17 cellular contexts compared by ENCODE assay signal in the genomic region with DNA sequence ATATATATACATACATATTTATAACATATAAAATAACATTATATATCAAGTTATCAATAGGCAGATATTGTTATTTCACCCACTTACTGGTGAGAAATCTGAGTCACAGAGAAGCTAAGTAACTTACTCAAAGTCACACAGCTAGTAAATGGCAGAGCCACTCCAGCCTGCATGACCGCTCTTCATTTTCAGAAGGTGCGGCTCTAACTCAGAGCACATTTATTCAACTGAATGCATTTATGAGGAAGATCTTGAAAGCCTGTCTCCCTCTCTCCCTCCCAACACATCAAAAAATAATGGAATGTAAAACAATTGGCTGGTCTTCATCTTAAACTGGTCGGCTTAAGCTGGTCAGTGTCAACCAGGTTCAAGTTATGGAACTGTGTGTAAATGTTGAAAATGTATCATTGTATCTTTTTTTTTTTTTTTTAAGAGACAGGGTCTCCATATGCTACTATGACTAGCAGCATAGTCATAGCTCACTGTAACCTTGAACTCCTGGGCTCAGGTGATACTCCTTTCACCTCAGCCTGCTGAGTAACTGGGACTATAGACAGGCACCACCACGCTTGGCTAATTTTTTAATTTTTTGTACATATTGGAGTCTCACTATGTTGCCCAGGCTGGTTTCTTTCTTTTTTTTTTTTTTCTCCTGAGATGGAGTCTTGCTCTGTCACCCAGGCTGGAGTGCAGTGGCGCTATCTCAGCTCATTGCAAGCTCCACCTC.
DNase-seq lines count a peak whose midpoint lies in the region; ATAC-seq and TF ChIP-seq lines count a peak whose summit lies in the region.
"Had no signal": no experiment of that assay in that cellular context is flagged by ENCODE, and none has a peak within 500 bp of the region (broad histone marks: within the 10 kb centered on the region; RNA-seq: fewer than 3 reads in every experiment).

No MANE protein-coding gene starts in this region.

- DNase-seq in MCF 10A (ENCODE audit: unreplicated experiment): no peak
- no peak for DNase-seq in breast epithelium (ENCODE audit: low spot score in 2 of 2)
- no peak for DNase-seq in RWPE1 (ENCODE audit: low spot score)
- no peak for DNase-seq in trophoblast cell
- DNase-seq in NCI-H1694 treated with DMSO at 0.1 percent for 48 hours (lab: John Stamatoyannopoulos, UW): no peak
- DNase-seq: BE2C; CD8-positive, alpha-beta T cell; COR-L47; DND-41; GF-D8; H7 had no signal

- no peak for TF ChIP-seq POLR2A in breast epithelium (IDR thresholded peaks at IDR 0.05)
- no peak for TF ChIP-seq POLR2A in gastroesophageal sphincter (IDR thresholded peaks at IDR 0.05)

- no peak overlapping the region for H3K27ac ChIP-seq in breast epithelium
- H3K27ac ChIP-seq in DOHH2 (ENCODE audit: low read depth, low read length): peak overlapping the region; percentile 95
- peak overlapping the region; percentile 65; the same call in 1 of the 2 replicates for H3K27ac ChIP-seq in RWPE1
- no peak overlapping the region for H3K27ac ChIP-seq in trophoblast cell (ENCODE audit: low read depth, low read length)
- no peak overlapping the region for H3K27ac ChIP-seq in gastroesophageal sphincter
- H3K27ac ChIP-seq: C4-2B had no signal

- H3F3A ChIP-seq in DOHH2 (ENCODE audit: control insufficient read depth, insufficient read depth): peaks cover 46% of the 10 kb centered on the region

- no peak overlapping the region for H4K8ac ChIP-seq in trophoblast cell (ENCODE audit: low read depth, low read length)

- H2BK5ac ChIP-seq in trophoblast cell (ENCODE audit: low read depth, low read length, poor library complexity): no peak overlapping the region

- no TSS peak for BruUV-seq in MCF 10A (replicated peaks; lab: Mats Ljungman, UMichigan)

- no peak overlapping the region for H3K9ac ChIP-seq in trophoblast cell (ENCODE audit: low read length)

- peaks cover 27% of the 10 kb centered on the region for H3K4me1 Mint-ChIP-seq in MCF 10A (ENCODE audit: insufficient read depth, unreplicated experiment)

- H3K36me3 ChIP-seq in breast epithelium: no peaks in the 10 kb centered on the region
- peaks cover 3% of the 10 kb centered on the region for H3K36me3 ChIP-seq in DOHH2 (ENCODE audit: control insufficient read depth, low read length)
- H3K36me3 ChIP-seq in trophoblast cell (ENCODE audit: control insufficient read depth in 1 of 2, insufficient read depth in 2 of 2, low read length in 2 of 2): no peaks in the 10 kb centered on the region
- H3K36me3 ChIP-seq in gastroesophageal sphincter: no peaks in the 10 kb centered on the region
- H3K36me3 ChIP-seq: BE2C had no signal

- CTCF ChIA-PET in MCF 10A (lab: Yijun Ruan, JAX) (interaction anchor here (0.6 to 1.6 kb wide), 10 partner anchors 13 to 308 kb away, joined by 3 to 7 read pairs (median 4); a partner anchor contains a TSS), RWPE1 (lab: Yijun Ruan, JAX) (interaction anchor here (0.6 to 0.7 kb wide), 2 partner anchors 17 to 705 kb away, joined by 3 read pairs; no protein-coding TSS in a partner anchor)

- H3K79me2 ChIP-seq in DOHH2 (ENCODE audit: control insufficient read depth, low read length): no peaks in the 10 kb centered on the region
- peaks cover 2% of the 10 kb centered on the region for H3K79me2 ChIP-seq in trophoblast cell (ENCODE audit: control insufficient read depth, insufficient read depth, low read length, poor library complexity)

- H3K27me3 ChIP-seq in breast epithelium: no peaks in the 10 kb centered on the region
- no peaks in the 10 kb centered on the region for H3K27me3 ChIP-seq in DOHH2 (ENCODE audit: control insufficient read depth, low read length)
- no peaks in the 10 kb centered on the region for H3K27me3 ChIP-seq in trophoblast cell (ENCODE audit: insufficient read depth, low read length)
- H3K27me3 ChIP-seq in gastroesophageal sphincter: no peaks in the 10 kb centered on the region
- H3K27me3 ChIP-seq: BE2C had no signal

- H4K20me1 ChIP-seq in DOHH2 (ENCODE audit: control insufficient read depth, insufficient read depth, low read depth, low read length): no peaks in the 10 kb centered on the region

- no peak overlapping the region for H2AK5ac ChIP-seq in trophoblast cell (ENCODE audit: low read length)

- no peak overlapping the region for H3K14ac ChIP-seq in trophoblast cell (ENCODE audit: low read length)

- TF ChIP-seq EP300 in gastroesophageal sphincter (IDR thresholded peaks at IDR 0.05): no peak

- peaks cover 11% of the 10 kb centered on the region for H3K36me3 Mint-ChIP-seq in MCF 10A (ENCODE audit: insufficient read depth, unreplicated experiment)
- H3K36me3 Mint-ChIP-seq: IgD-negative memory B cell had no signal

- no peaks in the 10 kb centered on the region for H3K4me1 ChIP-seq in breast epithelium
- H3K4me1 ChIP-seq in DOHH2 (ENCODE audit: control insufficient read depth, low read length): peaks cover 80% of the 10 kb centered on the region
- peaks cover 10 to 14% of the 10 kb centered on the region in 2 experiments for H3K4me1 ChIP-seq in trophoblast cell (ENCODE audit: control insufficient read depth in 1 of 2, insufficient read depth in 2 of 2, low read length in 2 of 2)
- no peaks in the 10 kb centered on the region for H3K4me1 ChIP-seq in gastroesophageal sphincter
- H3K4me1 ChIP-seq: BE2C had no signal

- H3K4ac ChIP-seq in trophoblast cell (ENCODE audit: low read depth, low read length): no peak overlapping the region

- H2BK12ac ChIP-seq in trophoblast cell (ENCODE audit: low read length): peak overlapping the region; percentile 53

- no peak overlapping the region for H3K18ac ChIP-seq in trophoblast cell (ENCODE audit: low read length)

- POLR2A ChIA-PET in MCF 10A (lab: Yijun Ruan, JAX) (interaction anchor here (0.6 to 6.9 kb wide), 11 partner anchors 25 to 600 kb away, joined by 3 to 276 read pairs (median 36); a partner anchor contains a TSS), RWPE1 (lab: Yijun Ruan, JAX; ENCODE audit: low non-redundant PET) (no interaction called here)

- no peaks in the 10 kb centered on the region for H3K27me3 Mint-ChIP-seq in MCF 10A (ENCODE audit: insufficient read depth, unreplicated experiment)
- H3K27me3 Mint-ChIP-seq: IgD-negative memory B cell had no signal

- no peak overlapping the region for H4K12ac ChIP-seq in trophoblast cell (ENCODE audit: low read depth, low read length)

- H3K23ac ChIP-seq in trophoblast cell (ENCODE audit: low read length): no peak overlapping the region

- peak overlapping the region; percentile 99 for H3K27ac Mint-ChIP-seq in MCF 10A (ENCODE audit: low read depth, unreplicated experiment)
- H3K27ac Mint-ChIP-seq: CD8-positive, alpha-beta T cell; GM23338 had no signal

- ATAC-seq in gastroesophageal sphincter (no peak), HG02973 (IDR thresholded peaks at IDR 0.05; ENCODE audit: unreplicated experiment) (no peak)
- ATAC-seq: CD8-positive, alpha-beta T cell; GM23338 had no signal

- peak overlapping the region; percentile 72 for H3K4me2 ChIP-seq in DOHH2 (ENCODE audit: low read length)
- no peak overlapping the region for H3K4me2 ChIP-seq in trophoblast cell (ENCODE audit: low read length)
- H3K4me2 ChIP-seq: GM23338 had no signal

- intact Hi-C loops in MCF 10A (cut with micrococcal nuclease) (no loop called here), breast epithelium (cut with DNase I; ENCODE audit: low total_unique reads) (no loop called here)

- H3K9me3 ChIP-seq in breast epithelium (peaks cover 19 to 20% of the 10 kb centered on the region in 2 donors), DOHH2 (ENCODE audit: control insufficient read depth, insufficient read depth, low read length) (peaks cover 15% of the 10 kb centered on the region), trophoblast cell (ENCODE audit: insufficient read depth, low read depth, low read length) (peaks cover 3% of the 10 kb centered on the region), gastroesophageal sphincter (peaks cover 0 to 20% (median 0%) of the 10 kb centered on the region in 3 donors)
- H3K9me3 ChIP-seq: BE2C had no signal

- no peak overlapping the region for H2AFZ ChIP-seq in trophoblast cell (ENCODE audit: insufficient read depth, low read length, poor library complexity)
- H2AFZ ChIP-seq: GM23338 had no signal

- H3K9me2 ChIP-seq in DOHH2 (replicated peaks; ENCODE audit: control insufficient read depth, low read length): no peaks in the 10 kb centered on the region

- no peak for TF ChIP-seq CTCF in MCF 10A (IDR thresholded peaks at IDR 0.05; ENCODE audit: unreplicated experiment)
- no peak for TF ChIP-seq CTCF in breast epithelium (IDR thresholded peaks at IDR 0.05)
- TF ChIP-seq CTCF in DOHH2 (IDR thresholded peaks at IDR 0.05; ENCODE audit: low read depth, low read length, poor library complexity, severe bottlenecking): no peak
- TF ChIP-seq CTCF in RWPE1 (conservative IDR thresholded peaks at IDR 0.05; ENCODE audit: low read depth): no peak
- TF ChIP-seq CTCF in gastroesophageal sphincter (IDR thresholded peaks at IDR 0.05): no peak

- no peak overlapping the region for H3K4me3 ChIP-seq in breast epithelium
- H3K4me3 ChIP-seq in DOHH2 (ENCODE audit: low read length): peak overlapping the region; percentile 62; the same call in 1 of the 2 replicates
- H3K4me3 ChIP-seq in trophoblast cell (ENCODE audit: low read depth, low read length): no peak overlapping the region
- no peak overlapping the region for H3K4me3 ChIP-seq in gastroesophageal sphincter
- H3K4me3 ChIP-seq: GM23338 had no signal

- H3K9me3 Mint-ChIP-seq in MCF 10A (ENCODE audit: unreplicated experiment): no peaks in the 10 kb centered on the region

- H3K79me1 ChIP-seq in trophoblast cell (ENCODE audit: low read length): peaks cover 17% of the 10 kb centered on the region

- H4K91ac ChIP-seq in trophoblast cell (ENCODE audit: low read depth, low read length): peak overlapping the region; percentile 57

- H3K4me3 Mint-ChIP-seq in MCF 10A (ENCODE audit: unreplicated experiment): peak overlapping the region; percentile 66
- H3K4me3 Mint-ChIP-seq: CD8-positive, alpha-beta T cell; GM23338 had no signal

- H2BK120ac ChIP-seq in trophoblast cell (ENCODE audit: insufficient read depth, low read length, poor library complexity): no peak overlapping the region

- WGBS in trophoblast cell (ENCODE audit: extremely low coverage, insufficient coverage, insufficient read length): no CpG with 5 or more reads among the region's 5 CpGs
- WGBS in gastroesophageal sphincter (ENCODE audit: low coverage in 1 of 2), 2 donors: 88 to 91% methylated on average over 5 of the region's 5 CpGs

Comparison
In these comparisons a context has a peak if more than half of its experiments do, and no peak if none do; other contexts are left out.
1. H3K27ac ChIP-seq: peak in DOHH2 (single experiment) and RWPE1 (single experiment); none in breast epithelium (0 of 2), trophoblast cell (single experiment) and gastroesophageal sphincter (0 of 4).